9 cellular contexts compared by ENCODE assay signal in the genomic region with DNA sequence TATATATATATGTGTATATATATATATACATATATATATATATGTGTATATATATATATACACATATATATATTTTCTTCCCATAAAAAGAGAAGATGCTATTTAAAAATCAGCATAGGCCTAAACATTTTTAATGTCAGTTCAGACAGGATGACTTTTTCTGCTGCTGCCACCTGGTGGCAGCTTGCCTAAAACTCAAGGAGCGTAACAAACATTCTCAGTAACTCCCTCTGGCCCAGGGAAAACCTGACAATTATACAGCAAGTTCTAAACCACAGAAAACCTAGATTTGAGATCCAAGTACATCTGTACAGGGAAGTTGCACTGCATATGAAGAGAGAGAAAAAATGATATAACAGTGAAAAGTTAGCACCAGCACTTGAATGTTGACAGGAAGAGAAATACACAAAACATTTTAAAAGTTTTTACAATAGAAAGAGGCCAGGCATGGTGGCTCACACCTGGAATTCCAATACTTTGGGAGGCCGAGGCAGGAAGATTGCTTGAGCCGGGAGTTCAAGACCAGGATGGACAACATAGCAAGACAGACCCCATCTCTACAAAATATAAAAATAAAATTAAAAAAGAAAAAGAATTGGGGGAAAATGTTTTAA. TPM values are rescaled to one million over a fixed set of nuclear protein-coding genes. Genes with fewer than 3 reads are reported as not detected.
A peak's percentile ranks its signal among the peaks of the same experiment; 100 is the strongest.
DNase-seq lines count a peak whose midpoint lies in the region; ATAC-seq and TF ChIP-seq lines count a peak whose summit lies in the region.
"Had no signal": no experiment of that assay in that cellular context is flagged by ENCODE, and none has a peak within 500 bp of the region (broad histone marks: within the 10 kb centered on the region; RNA-seq: fewer than 3 reads in every experiment).

No MANE protein-coding gene starts in this region.

- H3K4me2 ChIP-seq in PC-9, result no peak overlapping the region
- H3K4me2 ChIP-seq: BLaER1 treated with 17β-estradiol and CSF1 and Interleukin-3, amounts not matched to agents 10 nM and 100 nM had no signal

- H3K9me3 ChIP-seq in PC-9 (ENCODE audit: insufficient read depth, low read depth), result no peaks in the 10 kb centered on the region
- H3K9me3 ChIP-seq in heart left ventricle, result no peaks in the 10 kb centered on the region
- H3K9me3 ChIP-seq in sigmoid colon, result no peaks in the 10 kb centered on the region
- H3K9me3 ChIP-seq: BLaER1 treated with 17β-estradiol and CSF1 and Interleukin-3, amounts not matched to agents 10 nM and 100 nM had no signal

- no peaks in the 10 kb centered on the region for H3K79me2 ChIP-seq in PC-9 (ENCODE audit: low read depth)

- H3K27ac ChIP-seq in PC-9 (no peak overlapping the region), heart left ventricle (no peak overlapping the region), sigmoid colon (no peak overlapping the region)
- H3K27ac ChIP-seq: BLaER1 treated with 17β-estradiol and CSF1 and Interleukin-3, amounts not matched to agents 10 nM and 100 nM had no signal

- POLR2A ChIA-PET in PC-9 (lab: Charles Lee; ENCODE audit: unreplicated experiment), result no interaction called here

- intact Hi-C loops in PC-9 (cut with micrococcal nuclease; ENCODE audit: unreplicated experiment), result loop anchor here (1.0 to 5.0 kb wide), 2 partner anchors 170 to 514 kb away; no protein-coding TSS in a partner anchor
- intact Hi-C loops in heart left ventricle (cut with DNase I), result loop anchor here (1.0 to 10.0 kb wide), 7 partner anchors 142 to 519 kb away; a partner anchor contains a TSS
- intact Hi-C loops in sigmoid colon (cut with DNase I), result loop anchor here (5.0 kb wide), 2 partner anchors 169 to 514 kb away; no protein-coding TSS in a partner anchor

- CTCF ChIA-PET in PC-9 (lab: Charles Lee), result interaction anchor here (0.8 kb wide), 1 partner anchor 184 kb away, joined by 3 read pairs; no protein-coding TSS in a partner anchor

- no peaks in the 10 kb centered on the region for H3K9me2 ChIP-seq in PC-9 (ENCODE audit: insufficient read depth)

- H3K36me3 ChIP-seq in PC-9 (ENCODE audit: low read depth) (no peaks in the 10 kb centered on the region), heart left ventricle (no peaks in the 10 kb centered on the region), sigmoid colon (no peaks in the 10 kb centered on the region)
- H3K36me3 ChIP-seq: BLaER1 treated with 17β-estradiol and CSF1 and Interleukin-3, amounts not matched to agents 10 nM and 100 nM had no signal

- H3K4me1 ChIP-seq in PC-9 (replicated peaks; ENCODE audit: insufficient read depth), result no peaks in the 10 kb centered on the region
- H3K4me1 ChIP-seq in heart left ventricle, result no peaks in the 10 kb centered on the region
- no peaks in the 10 kb centered on the region for H3K4me1 ChIP-seq in sigmoid colon
- H3K4me1 ChIP-seq: BLaER1 treated with 17β-estradiol and CSF1 and Interleukin-3, amounts not matched to agents 10 nM and 100 nM had no signal

- peak; percentile 73 for TF ChIP-seq CTCF in PC-9 (conservative IDR thresholded peaks at IDR 0.05)
- TF ChIP-seq CTCF in heart left ventricle (IDR thresholded peaks at IDR 0.05), result peak; percentile 47 to 75 (median 62)
- TF ChIP-seq CTCF in sigmoid colon (IDR thresholded peaks at IDR 0.05), result peak in 3 of 4 experiments; percentile 17 to 45 (median 32)

- no peak for TF ChIP-seq EP300 in sigmoid colon (IDR thresholded peaks at IDR 0.05)

- H3K4me3 ChIP-seq in PC-9, result no peak overlapping the region
- no peak overlapping the region for H3K4me3 ChIP-seq in heart left ventricle
- H3K4me3 ChIP-seq in sigmoid colon, result no peak overlapping the region
- H3K4me3 ChIP-seq: BLaER1 treated with 17β-estradiol and CSF1 and Interleukin-3, amounts not matched to agents 10 nM and 100 nM had no signal

- DNase-seq in NCI-H1436 (lab: John Stamatoyannopoulos, UW), result peak; percentile 2
- DNase-seq in NCI-H1436 treated with DMSO at 0.1 percent for 48 hours (lab: John Stamatoyannopoulos, UW), result no peak
- DNase-seq in HPDE6-E6E7 (ENCODE audit: extremely low spot score), result peak; percentile 32
- peak in 1 of 2 experiments; percentile 34 for DNase-seq in PC-9
- DNase-seq in activated naive CD4-positive, alpha-beta T cell treated with Interleukin-2 at 50 U/mL for 16 hours, result peak; percentile 38
- peak; percentile 40 to 66 (median 46) for DNase-seq in heart left ventricle
- DNase-seq in sigmoid colon, result no peak

- 31 to 42% (median 37%) methylated on average over 3 of the region's 3 CpGs for WGBS in heart left ventricle, 4 donors
- WGBS in sigmoid colon, 2 donors, result 39 to 47% methylated on average over 3 of the region's 3 CpGs

- no peak overlapping the region for H2AFZ ChIP-seq in PC-9

- no peaks in the 10 kb centered on the region for H4K20me1 ChIP-seq in PC-9 (ENCODE audit: insufficient read depth)
- H4K20me1 ChIP-seq: BLaER1 treated with 17β-estradiol and CSF1 and Interleukin-3, amounts not matched to agents 10 nM and 100 nM had no signal

- no peak for TF ChIP-seq POLR2A in heart left ventricle (IDR thresholded peaks at IDR 0.05)
- TF ChIP-seq POLR2A in sigmoid colon (IDR thresholded peaks at IDR 0.05), result no peak

- ATAC-seq in heart left ventricle (no peak), GM18868 (IDR thresholded peaks at IDR 0.05; ENCODE audit: unreplicated experiment) (no peak)

- BruUV-seq in PC-9 (replicated peaks; lab: Mats Ljungman, UMichigan), result no TSS peak

- peaks cover 42% of the 10 kb centered on the region for H3K27me3 ChIP-seq in PC-9 (ENCODE audit: insufficient read depth, low read depth)
- H3K27me3 ChIP-seq in heart left ventricle, result peaks cover 0 to 15% (median 0%) of the 10 kb centered on the region in 9 donors
- H3K27me3 ChIP-seq in sigmoid colon, result no peaks in the 10 kb centered on the region
- H3K27me3 ChIP-seq: BLaER1 treated with 17β-estradiol and CSF1 and Interleukin-3, amounts not matched to agents 10 nM and 100 nM had no signal

- no peaks in the 10 kb centered on the region for H3F3A ChIP-seq in PC-9 (ENCODE audit: insufficient read depth, low read depth)

RNA-seq across cellular contexts. Expression of a gene that starts 16.6 kb away (rescaled TPM):
- total RNA-seq in PC-9 (2021) (not detected in 2 replicates), heart left ventricle (not detected), sigmoid colon (not detected)
- polyA plus RNA-seq in heart left ventricle (not detected), sigmoid colon (not detected)

RNA-seq across cellular contexts. Expression of a gene that starts 24.9 kb away (rescaled TPM):
- total RNA-seq in PC-9 (2021), result not detected in 2 replicates
- total RNA-seq in heart left ventricle, result not detected
- not detected for polyA plus RNA-seq in heart left ventricle
- not detected for total RNA-seq in sigmoid colon
- polyA plus RNA-seq in sigmoid colon, result not detected

RNA-seq across cellular contexts. Expression of a gene that starts 36.3 kb away (rescaled TPM):
- total RNA-seq in PC-9 (2021) (22.3 and 24.3 TPM in 2 replicates), heart left ventricle (10 to 100 TPM; 13.9 to 24.9 (median 19.8) TPM), sigmoid colon (10 to 100 TPM; 26.0 to 41.0 (median 30.3) TPM)
- polyA plus RNA-seq in heart left ventricle (10 to 100 TPM; 12.0 to 27.2 TPM), sigmoid colon (10 to 100 TPM; 14.4 to 24.4 (median 22.7) TPM)

RNA-seq across cellular contexts. Expression of a gene that starts 42.9 kb away (rescaled TPM):
- not detected in 2 replicates for total RNA-seq in PC-9 (2021)
- total RNA-seq in heart left ventricle, result not detected
- polyA plus RNA-seq in heart left ventricle, result not detected
- total RNA-seq in sigmoid colon, result not detected
- polyA plus RNA-seq in sigmoid colon, result not detected

Comparison
In these comparisons a context has a peak if more than half of its experiments do, and no peak if none do; other contexts are left out.
1. DNase-seq: peak in NCI-H1436 (single experiment), HPDE6-E6E7 (single experiment), activated naive CD4-positive, alpha-beta T cell treated with Interleukin-2 at 50 U/mL for 16 hours (single experiment) and heart left ventricle (5 of 5); none in NCI-H1436 treated with DMSO at 0.1 percent for 48 hours (single experiment) and sigmoid colon (single experiment).
2. Peak in every context shown above with its lines, with median percentiles within 50 percentile points of each other: CTCF ChIP-seq.